19 cellular contexts compared by ENCODE assay signal in genomic region chr6:35960192-35960591, GRCh38.
"Had no signal": no experiment of that assay in that cellular context is flagged by ENCODE, and none has a peak within 500 bp of the region (broad histone marks: within the 10 kb centered on the region; RNA-seq: fewer than 3 reads in every experiment).

No MANE protein-coding gene starts in this region.

- H3K27ac ChIP-seq: breast epithelium, hepatocyte, left ventricle myocardium inferior, right lobe of liver, transverse colon had no signal

- H3K4me1 ChIP-seq: breast epithelium, left ventricle myocardium inferior, right lobe of liver, transverse colon had no signal

- H3K27ac Mint-ChIP-seq: activated CD4-positive, alpha-beta T cell treated with anti-CD3 and anti-CD28 coated beads, Interleukin-2, amount 10 ng/mL, durations not matched to agents 7 days and 5 days; activated naive CD8-positive, alpha-beta T cell; activated T-cell treated with anti-CD3 and anti-CD28 coated beads, Interleukin-2, amount 50 U/mL, for 72 hours; memory B cell; natural killer cell; progenitor cell of endocrine pancreas; T-helper 17 cell had no signal

- DNase-seq: activated CD4-positive, alpha-beta T cell treated with anti-CD3 and anti-CD28 coated beads, Interleukin-2, amount 10 ng/mL, durations not matched to agents 7 days and 5 days; activated CD4-positive, CD25-positive, alpha-beta regulatory T cell; activated CD8-positive, alpha-beta memory T cell treated with anti-CD3 and anti-CD28 coated beads, Interleukin-2, amount 50 U/mL, for 48 hours; activated gamma-delta T cell; activated T-cell treated with anti-CD3 and anti-CD28 coated beads, Interleukin-2, amount 50 U/mL, for 72 hours; anterior cingulate cortex; kidney; left ventricle myocardium inferior; natural killer cell; right lobe of liver; stimulated activated naive CD8-positive, alpha-beta T cell treated with anti-CD3 and anti-CD28 coated beads, Interleukin-15, Interleukin-2, amounts not matched to agents 100 U/mL and 50 U/mL, for 24 hours; T-helper 17 cell; transverse colon had no signal

- H3K4me1 Mint-ChIP-seq: activated CD4-positive, alpha-beta T cell treated with anti-CD3 and anti-CD28 coated beads, Interleukin-2, amount 10 ng/mL, durations not matched to agents 7 days and 5 days; memory B cell; natural killer cell; T-helper 17 cell had no signal

- H3K79me2 ChIP-seq: hepatocyte had no signal

- H3K4me3 Mint-ChIP-seq: activated CD4-positive, alpha-beta T cell treated with anti-CD3 and anti-CD28 coated beads, Interleukin-2, amount 10 ng/mL, durations not matched to agents 7 days and 5 days; activated naive CD8-positive, alpha-beta T cell; activated T-cell treated with anti-CD3 and anti-CD28 coated beads, Interleukin-2, amount 50 U/mL, for 72 hours; memory B cell; natural killer cell; T-helper 17 cell had no signal

- H3K36me3 ChIP-seq: breast epithelium, left ventricle myocardium inferior, right lobe of liver, transverse colon had no signal

- H3K36me3 Mint-ChIP-seq: activated naive CD8-positive, alpha-beta T cell; memory B cell; natural killer cell had no signal

- H3K9me3 ChIP-seq: breast epithelium, left ventricle myocardium inferior, right lobe of liver, transverse colon had no signal

- ATAC-seq: activated T-cell treated with anti-CD3 and anti-CD28 coated beads, Interleukin-2, amount 50 U/mL, for 72 hours; natural killer cell; right lobe of liver; stimulated activated naive CD8-positive, alpha-beta T cell treated with anti-CD3 and anti-CD28 coated beads, Interleukin-15, Interleukin-2, amounts not matched to agents 100 U/mL and 50 U/mL, for 24 hours; T-helper 17 cell had no signal

- H3K9me3 Mint-ChIP-seq: activated CD4-positive, alpha-beta T cell treated with anti-CD3 and anti-CD28 coated beads, Interleukin-2, amount 10 ng/mL, durations not matched to agents 7 days and 5 days; activated T-cell treated with anti-CD3 and anti-CD28 coated beads, Interleukin-2, amount 50 U/mL, for 72 hours; memory B cell; natural killer cell had no signal

- FAIRE-seq: kidney, TTC549 had no signal

- H3K27me3 ChIP-seq: breast epithelium, hepatocyte, right lobe of liver, transverse colon had no signal

- H3K4me2 ChIP-seq: hepatocyte had no signal

- H3K4me3 ChIP-seq: breast epithelium, hepatocyte, left ventricle myocardium inferior, right lobe of liver, transverse colon had no signal

- H2AFZ ChIP-seq: hepatocyte had no signal
